In the genomic region with DNA sequence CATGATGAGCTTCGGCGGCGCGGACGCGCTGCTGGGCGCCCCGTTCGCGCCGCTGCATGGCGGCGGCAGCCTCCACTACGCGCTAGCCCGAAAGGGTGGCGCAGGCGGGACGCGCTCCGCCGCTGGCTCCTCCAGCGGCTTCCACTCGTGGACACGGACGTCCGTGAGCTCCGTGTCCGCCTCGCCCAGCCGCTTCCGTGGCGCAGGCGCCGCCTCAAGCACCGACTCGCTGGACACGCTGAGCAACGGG, we compare ENCODE assay signal across 13 cellular contexts. TPM values are rescaled to one million over a fixed set of nuclear protein-coding genes. Genes with fewer than 3 reads are reported as not detected.
DNase-seq lines count a peak whose midpoint lies in the region; ATAC-seq, FAIRE-seq and TF ChIP-seq lines count a peak whose summit lies in the region.
"Had no signal": no experiment of that assay in that cellular context is flagged by ENCODE, and none has a peak within 500 bp of the region (broad histone marks: within the 10 kb centered on the region; RNA-seq: fewer than 3 reads in every experiment).

No MANE protein-coding gene starts in this region.

- H4K20me1 ChIP-seq in H9 (ENCODE audit: control insufficient read depth, insufficient read depth, insufficient read length) (no peaks in the 10 kb centered on the region), K562 (replicated peaks; ENCODE audit: control insufficient read depth, insufficient read depth, low read length) (peaks cover 19% of the 10 kb centered on the region; the same call in 1 of the 2 replicates)

- H3K4me1 ChIP-seq in H9 (ENCODE audit: insufficient read depth, low read length) (peaks cover 6% of the 10 kb centered on the region), K562 (replicated peaks in 1 of 2; ENCODE audit: control insufficient read depth in 2 of 2, insufficient read depth in 2 of 2, low read length in 2 of 2) (peaks cover 21 to 48% of the 10 kb centered on the region in 2 experiments; a peak in 4 of 5 replicates), vagina (peaks cover 16% of the 10 kb centered on the region)

- BruUV-seq in K562 (replicated peaks; lab: Mats Ljungman, UMichigan): no TSS peak

- CTCF ChIA-PET in K562 (lab: Yijun Ruan, JAX; ENCODE audit: low intra/inter-chr PET ratio): interaction anchor here (0.8 kb wide), 1 partner anchor 45 kb away, joined by 4 read pairs; no protein-coding TSS in a partner anchor

- no peak for FAIRE-seq in K562 (lab: Jason Lieb, UNC)

- peaks cover 0 to under 1% (median under 1%) of the 10 kb centered on the region in 3 experiments; a peak in 3 of 7 replicates for H3K36me3 Mint-ChIP-seq in H9 (ENCODE audit: insufficient read depth in 1 of 3, low read depth in 3 of 3)
- H3K36me3 Mint-ChIP-seq in stimulated activated effector memory CD8-positive, alpha-beta T cell treated with anti-CD3 and anti-CD28 coated beads, Interleukin-12 subunit alpha, Interleukin-12 subunit beta, amount 100 ng/mL, for 72 hours: peaks cover 7% of the 10 kb centered on the region

- no peak overlapping the region for H3K14ac ChIP-seq in H9 (ENCODE audit: insufficient read depth, low read length)

- H3K9me1 ChIP-seq in K562 (ENCODE audit: control insufficient read depth, insufficient read depth, low read length): peaks cover 10% of the 10 kb centered on the region

- no peak overlapping the region for H2BK120ac ChIP-seq in H9 (ENCODE audit: low read depth, low read length, poor library complexity, severe bottlenecking)

- no peak overlapping the region for H2BK12ac ChIP-seq in H9 (ENCODE audit: insufficient read length, low read depth, low read length)

- no peak overlapping the region for H3T11ph ChIP-seq in H9 (ENCODE audit: low read length)

- WGBS in H9 (ENCODE audit: extremely low coverage, insufficient read length, low lambda C conversion rate): no CpG with 5 or more reads among the region's 39 CpGs
- 29% methylated on average over 9 of the region's 39 CpGs for WGBS in K562 (ENCODE audit: insufficient coverage, low coverage, missing lambda C conversion rate)

- TF ChIP-seq EP300 in K562 (IDR thresholded peaks at IDR 0.05; ENCODE audit: low read length): no peak

- H2BK15ac ChIP-seq in H9 (ENCODE audit: low read depth, low read length): no peak overlapping the region

- peak overlapping the region; percentile 25 for H3K4me2 ChIP-seq in H9 (ENCODE audit: insufficient read depth, insufficient read length, low read length)
- H3K4me2 ChIP-seq in K562 (ENCODE audit: insufficient read depth, low read length): peak overlapping the region; percentile 77; the same call in 1 of the 2 replicates

- no peak overlapping the region for H3K4ac ChIP-seq in H9 (ENCODE audit: low read depth, low read length)

- H2BK5ac ChIP-seq in H9 (ENCODE audit: insufficient read length, low read length): no peak overlapping the region

- H3K4me3 ChIP-seq in K562 (peak overlapping the region; percentile 48), kidney epithelial cell (ENCODE audit: low read depth, low read length) (peak overlapping the region; percentile 1), vagina (peak overlapping the region in 1 of 2 donors; percentile 40)

- no peak for TF ChIP-seq RAD21 in K562 (CRISPR knock-in tag; conservative IDR thresholded peaks at IDR 0.05 in 1 of 2, IDR thresholded peaks at IDR 0.05 in 1 of 2)

- DNase-seq in H9: no peak
- DNase-seq in K562 (ENCODE audit: extremely low read depth in 1 of 4, low spot score in 3 of 4): no peak
- DNase-seq in kidney epithelial cell (ENCODE audit: low read depth): no peak
- no peak for DNase-seq in stimulated activated effector memory CD8-positive, alpha-beta T cell treated with anti-CD3 and anti-CD28 coated beads, Interleukin-12 subunit alpha, Interleukin-12 subunit beta, amount 100 ng/mL, for 72 hours (ENCODE audit: low spot score in 2 of 2)
- DNase-seq in sciatic nerve (ENCODE audit: low spot score): no peak
- no peak for DNase-seq in vagina (ENCODE audit: extremely low spot score in 2 of 2)
- DNase-seq: activated T-cell treated with anti-CD3 and anti-CD28 coated beads for 4 hours, HCEC 1CT, NCI-H1048, SW 1271 had no signal

- H3K9me3 Mint-ChIP-seq in H9: peaks cover 8 to 9% of the 10 kb centered on the region in 2 experiments
- H3K9me3 Mint-ChIP-seq in stimulated activated effector memory CD8-positive, alpha-beta T cell treated with anti-CD3 and anti-CD28 coated beads, Interleukin-12 subunit alpha, Interleukin-12 subunit beta, amount 100 ng/mL, for 72 hours: no peaks in the 10 kb centered on the region
- H3K9me3 Mint-ChIP-seq: stimulated activated naive CD8-positive, alpha-beta T cell treated with anti-CD3 and anti-CD28 coated beads, Interleukin-15, amount 100 ng/mL, for 72 hours had no signal

- in situ Hi-C loops in K562 (cut with MboI): no loop called here

- H3K9ac ChIP-seq in H9 (ENCODE audit: extremely low read depth, insufficient read length, low read length): no peak overlapping the region
- H3K9ac ChIP-seq in K562 (ENCODE audit: insufficient read depth in 1 of 2, low read depth in 2 of 2, low read length in 2 of 2): peak overlapping the region; percentile 44 to 91

- H3K27me3 ChIP-seq in H9 (ENCODE audit: insufficient read depth, low read length): peaks cover 27% of the 10 kb centered on the region
- H3K27me3 ChIP-seq in K562 (ENCODE audit: control insufficient read depth in 2 of 2, insufficient read depth in 2 of 2, low read length in 2 of 2): no peaks in the 10 kb centered on the region
- peaks cover 69% of the 10 kb centered on the region for H3K27me3 ChIP-seq in kidney epithelial cell (ENCODE audit: control insufficient read depth, insufficient read depth, low read length)
- H3K27me3 ChIP-seq in vagina: peaks cover 14% of the 10 kb centered on the region

- TF ChIP-seq POLR2A in K562 (conservative IDR thresholded peaks at IDR 0.05) (peak; percentile 60; the same call in 1 of the 2 replicates), vagina (IDR thresholded peaks at IDR 0.05) (no peak)

- H4K91ac ChIP-seq in H9 (ENCODE audit: insufficient read length, low read depth, low read length): no peak overlapping the region

- H3K23ac ChIP-seq in H9 (ENCODE audit: insufficient read length, low read depth, low read length): no peak overlapping the region

- H3K79me1 ChIP-seq in H9 (ENCODE audit: insufficient read depth, low read depth, low read length, poor library complexity, severe bottlenecking): no peaks in the 10 kb centered on the region

- no peak overlapping the region for H3K27ac ChIP-seq in H9 (ENCODE audit: insufficient read length, low read depth, low read length)
- H3K27ac ChIP-seq in K562 (ENCODE audit: extremely low read depth, low read depth, low read length): peak overlapping the region; percentile 49; the same call in 1 of the 3 replicates
- no peak overlapping the region for H3K27ac ChIP-seq in vagina

- H2AK5ac ChIP-seq in H9 (ENCODE audit: insufficient read length, low read length): no peak overlapping the region

- H3K36me3 ChIP-seq in K562 (ENCODE audit: control insufficient read depth, insufficient read depth, low read length) (peaks cover 17% of the 10 kb centered on the region; the same call in 1 of the 3 replicates), kidney epithelial cell (ENCODE audit: control insufficient read depth, insufficient read depth, low read length) (no peaks in the 10 kb centered on the region), vagina (no peaks in the 10 kb centered on the region)

- H3K23me2 ChIP-seq in H9 (ENCODE audit: insufficient read length, low read depth, low read length, poor library complexity, severe bottlenecking): peaks cover 10% of the 10 kb centered on the region

- POLR2A ChIA-PET in K562 (lab: Yijun Ruan, JAX): interaction anchor here (0.7 to 1.2 kb wide), 4 partner anchors 15 to 267 kb away, joined by 3 to 4 read pairs (median 3); no protein-coding TSS in a partner anchor

- no peak overlapping the region for H4K8ac ChIP-seq in H9 (replicated peaks; ENCODE audit: insufficient read length, low read depth, low read length)

- no peaks in the 10 kb centered on the region for H3K9me3 ChIP-seq in H9 (ENCODE audit: control insufficient read depth, low read depth, low read length)
- no peaks in the 10 kb centered on the region for H3K9me3 ChIP-seq in K562 (replicated peaks; ENCODE audit: control insufficient read depth, insufficient read depth, low read depth, low read length)
- no peaks in the 10 kb centered on the region for H3K9me3 ChIP-seq in vagina

- ATAC-seq in K562: no peak
- no peak for ATAC-seq in stimulated activated effector memory CD8-positive, alpha-beta T cell treated with anti-CD3 and anti-CD28 coated beads, Interleukin-12 subunit alpha, Interleukin-12 subunit beta, amount 100 ng/mL, for 72 hours
- ATAC-seq in HG03039 (IDR thresholded peaks at IDR 0.05; ENCODE audit: unreplicated experiment): no peak
- no peak for ATAC-seq in sciatic nerve
- no peak for ATAC-seq in HG02970 (IDR thresholded peaks at IDR 0.05; ENCODE audit: low FRiP score, unreplicated experiment)

- H3K27me3 Mint-ChIP-seq in H9 (ENCODE audit: low read depth): peaks cover 80% of the 10 kb centered on the region

- H3K56ac ChIP-seq in H9 (ENCODE audit: insufficient read length, low read depth, low read length): no peak overlapping the region

- no peak overlapping the region for H2BK20ac ChIP-seq in H9 (ENCODE audit: low read depth, low read length, poor library complexity, severe bottlenecking)

- H3K79me2 ChIP-seq in H9 (ENCODE audit: insufficient read depth, low read length) (no peaks in the 10 kb centered on the region), K562 (ENCODE audit: control insufficient read depth, insufficient read depth, low read length) (peaks cover 42% of the 10 kb centered on the region)

- H3K4me3 Mint-ChIP-seq in H9: 0 out of 5 replicates have a peak overlapping the region, but pooled peaks of 1 of the 2 experiments have one; percentile 5
- peak overlapping the region; percentile 59 for H3K4me3 Mint-ChIP-seq in stimulated activated effector memory CD8-positive, alpha-beta T cell treated with anti-CD3 and anti-CD28 coated beads, Interleukin-12 subunit alpha, Interleukin-12 subunit beta, amount 100 ng/mL, for 72 hours

- H3K27ac Mint-ChIP-seq in H9: no peak overlapping the region
- H3K27ac Mint-ChIP-seq in stimulated activated effector memory CD8-positive, alpha-beta T cell treated with anti-CD3 and anti-CD28 coated beads, Interleukin-12 subunit alpha, Interleukin-12 subunit beta, amount 100 ng/mL, for 72 hours: no peak overlapping the region
- H3K27ac Mint-ChIP-seq: stimulated activated naive CD8-positive, alpha-beta T cell treated with anti-CD3 and anti-CD28 coated beads, Interleukin-15, amount 100 ng/mL, for 72 hours had no signal

- H3K4me1 Mint-ChIP-seq in H9: peaks cover 38 to 43% of the 10 kb centered on the region in 2 experiments
- H3K4me1 Mint-ChIP-seq in stimulated activated effector memory CD8-positive, alpha-beta T cell treated with anti-CD3 and anti-CD28 coated beads, Interleukin-12 subunit alpha, Interleukin-12 subunit beta, amount 100 ng/mL, for 72 hours: peaks cover 17% of the 10 kb centered on the region

- TF ChIP-seq CTCF in H9 (conservative IDR thresholded peaks at IDR 0.05) (no peak), K562 (IDR thresholded peaks at IDR 0.05 in 2 of 3, conservative IDR thresholded peaks at IDR 0.05 in 1 of 3; ENCODE audit: insufficient read depth in 2 of 3, low read depth in 1 of 3, low read length in 3 of 3) (no peak), kidney epithelial cell (IDR thresholded peaks at IDR 0.05; ENCODE audit: insufficient read depth, low read length, poor library complexity, severe bottlenecking) (no peak), vagina (IDR thresholded peaks at IDR 0.05) (no peak)

- peak overlapping the region; percentile 7 for H3K18ac ChIP-seq in H9 (ENCODE audit: insufficient read length, low read depth, low read length)

- H2AFZ ChIP-seq in H9 (ENCODE audit: low read length) (no peak overlapping the region), K562 (ENCODE audit: low read depth, low read length) (peak overlapping the region; percentile 74)

- no peak overlapping the region for H4K5ac ChIP-seq in H9 (ENCODE audit: insufficient read length, low read depth, low read length)

- intact Hi-C loops in K562 (cut with micrococcal nuclease) (loop anchor here (2.0 kb wide), 1 partner anchor 45 kb away; no protein-coding TSS in a partner anchor), sciatic nerve (cut with DNase I) (no loop called here), vagina (cut with DNase I) (no loop called here)

RNA-seq across cellular contexts. Expression of a gene that starts 0.2 kb away (rescaled TPM):
- total RNA-seq in H9 (2021) (5.7 and 5.8 TPM in 2 replicates), K562 (2014; rRNA removed) (10.8 and 16.0 TPM in 2 replicates), K562 (2014; rRNA removed; fragmentation: Illumina TruSeq; extraction: Trizol) (10.2 and 11.6 TPM in 2 replicates), K562 (2015; rRNA removed; fragmentation: Illumina TruSeq; extraction: Trizol) (17.3 and 17.6 TPM in 2 replicates), K562 (2021) (12.7 and 14.5 TPM in 2 replicates), kidney epithelial cell (5.2 and 5.7 TPM in 2 replicates), sciatic nerve (1.4 TPM), vagina (4.2 TPM)
- 2.3 and 2.4 TPM in 2 replicates for total RNA-seq in K562 (2011; cell fraction: chromatin; rRNA removed; ENCODE audit: low replicate concordance)
- 2.8 and 3.7 TPM in 2 replicates for total RNA-seq in K562 (2011; cell fraction: nucleolus; rRNA removed)
- total RNA-seq in K562 (2011; cell fraction: nucleoplasm; rRNA removed): 2.2 and 2.3 TPM in 2 replicates
- polyA plus RNA-seq in K562 (2011; rRNA removed) (2.4 and 5.1 TPM in 2 replicates), K562 (2014; fragmentation: Illumina TruSeq; extraction: Trizol) (19.3 and 26.9 TPM in 2 replicates), K562 (2014; fragmentation: Nextera tagmentation; extraction: Ambion mirVana) (1 to 10 TPM; 2.3 to 3.8 TPM), K562 (2014; rRNA removed) (10.1 and 11.4 TPM in 2 replicates)
- 1.7 and 4.4 TPM in 2 replicates for polyA plus RNA-seq in K562 (2011; cell fraction: cytosol; rRNA removed)
- polyA plus RNA-seq in K562 (2011; cell fraction: nucleus; rRNA removed): 0.88 and 2.7 TPM in 2 replicates
- 2.1 and 12.5 TPM in 2 replicates for polyA plus RNA-seq in K562 (2012)
- polyA minus RNA-seq in K562 (2011; rRNA and poly(A)+ RNA removed): 4.3 and 8.1 TPM in 2 replicates
- 3.6 and 6.6 TPM in 2 replicates for polyA minus RNA-seq in K562 (2011; cell fraction: cytosol; rRNA and poly(A)+ RNA removed)
- polyA minus RNA-seq in K562 (2011; cell fraction: nucleus; rRNA and poly(A)+ RNA removed): 1.4 and 1.5 TPM in 2 replicates

RNA-seq across cellular contexts. Expression of a gene that starts 41.8 kb away (rescaled TPM):
- not detected in 2 replicates for total RNA-seq in H9 (2021)
- not detected in 2 replicates for total RNA-seq in K562 (2011; cell fraction: chromatin; rRNA removed; ENCODE audit: low replicate concordance)
- total RNA-seq in K562 (2011; cell fraction: nucleolus; rRNA removed): not detected in 2 replicates
- total RNA-seq in K562 (2011; cell fraction: nucleoplasm; rRNA removed): not detected in 2 replicates
- not detected in 2 replicates for total RNA-seq in K562 (2014; rRNA removed)
- total RNA-seq in K562 (2014; rRNA removed; fragmentation: Illumina TruSeq; extraction: Trizol): not detected in 2 replicates
- total RNA-seq in K562 (2015; rRNA removed; fragmentation: Illumina TruSeq; extraction: Trizol): not detected in 2 replicates
- not detected in 2 replicates for total RNA-seq in K562 (2021)
- not detected in 2 replicates for polyA plus RNA-seq in K562 (2011; rRNA removed)
- polyA plus RNA-seq in K562 (2011; cell fraction: cytosol; rRNA removed): not detected in 2 replicates
- not detected in 2 replicates for polyA plus RNA-seq in K562 (2011; cell fraction: nucleus; rRNA removed)
- polyA plus RNA-seq in K562 (2012): 0.09 and 0.22 TPM in 2 replicates
- not detected in 2 replicates for polyA plus RNA-seq in K562 (2014; fragmentation: Illumina TruSeq; extraction: Trizol)
- not detected for polyA plus RNA-seq in K562 (2014; fragmentation: Nextera tagmentation; extraction: Ambion mirVana)
- polyA plus RNA-seq in K562 (2014; rRNA removed): not detected in 2 replicates
- polyA minus RNA-seq in K562 (2011; rRNA and poly(A)+ RNA removed): not detected in 2 replicates
- polyA minus RNA-seq in K562 (2011; cell fraction: cytosol; rRNA and poly(A)+ RNA removed): not detected in 2 replicates
- not detected in 2 replicates for polyA minus RNA-seq in K562 (2011; cell fraction: nucleus; rRNA and poly(A)+ RNA removed)
- total RNA-seq in kidney epithelial cell: not detected in 2 replicates
- total RNA-seq in sciatic nerve: not detected
- not detected for total RNA-seq in vagina
